In genomic region chr5:180785151-180785781, GRCh38 we compare ENCODE assay signal across 9 cellular contexts. TPM values are rescaled to one million over a fixed set of nuclear protein-coding genes. Genes with fewer than 3 reads are reported as not detected.
DNase-seq lines count a peak whose midpoint lies in the region; ATAC-seq, FAIRE-seq and TF ChIP-seq lines count a peak whose summit lies in the region.
"Had no signal": no experiment of that assay in that cellular context is flagged by ENCODE, and none has a peak within 500 bp of the region (broad histone marks: within the 10 kb centered on the region; RNA-seq: fewer than 3 reads in every experiment).

No MANE protein-coding gene starts in this region.

- H3K36me3 Mint-ChIP-seq in Caco-2 (ENCODE audit: insufficient read depth, unreplicated experiment) = peaks cover 35% of the 10 kb centered on the region
- peaks cover 28% of the 10 kb centered on the region for H3K36me3 Mint-ChIP-seq in activated T-helper 17 cell treated with anti-CD3 and anti-CD28 coated beads, Interleukin-2, amount 50 U/mL, for 72 hours (ENCODE audit: low read depth)

- H3K4me3 Mint-ChIP-seq in Caco-2 (ENCODE audit: unreplicated experiment) = peak overlapping the region; percentile 51
- H3K4me3 Mint-ChIP-seq in activated T-helper 17 cell treated with anti-CD3 and anti-CD28 coated beads, Interleukin-2, amount 50 U/mL, for 72 hours = no peak overlapping the region

- no peaks in the 10 kb centered on the region for H3K9me3 Mint-ChIP-seq in Caco-2 (ENCODE audit: unreplicated experiment)
- no peaks in the 10 kb centered on the region for H3K9me3 Mint-ChIP-seq in activated T-helper 17 cell treated with anti-CD3 and anti-CD28 coated beads, Interleukin-2, amount 50 U/mL, for 72 hours

- H4K91ac ChIP-seq in trophoblast cell (ENCODE audit: low read depth, low read length) = peak overlapping the region; percentile 46

- H3K9me3 ChIP-seq in Caco-2 (no peaks in the 10 kb centered on the region), heart left ventricle (no peaks in the 10 kb centered on the region), trophoblast cell (ENCODE audit: insufficient read depth, low read depth, low read length) (no peaks in the 10 kb centered on the region)

- H4K12ac ChIP-seq in trophoblast cell (ENCODE audit: low read depth, low read length) = peak overlapping the region; percentile 40

- no peak for FAIRE-seq in GM12891 (lab: Jason Lieb, UNC)

- H3K27me3 ChIP-seq in Caco-2 (replicated peaks; ENCODE audit: control insufficient read depth, insufficient read depth, low read length) (no peaks in the 10 kb centered on the region), heart left ventricle (no peaks in the 10 kb centered on the region), trophoblast cell (ENCODE audit: insufficient read depth, low read length) (no peaks in the 10 kb centered on the region)

- H3K36me3 ChIP-seq in Caco-2 (ENCODE audit: control insufficient read depth, insufficient read depth, low read length) = 0 out of 2 replicates have a peak, but pooled peaks cover 1% of the 10 kb centered on the region
- H3K36me3 ChIP-seq in heart left ventricle = peaks cover 0 to 29% (median 13%) of the 10 kb centered on the region in 9 donors
- H3K36me3 ChIP-seq in trophoblast cell (ENCODE audit: control insufficient read depth in 1 of 2, insufficient read depth in 2 of 2, low read length in 2 of 2) = peaks cover 12 to 15% of the 10 kb centered on the region in 2 experiments

- peak overlapping the region; percentile 41 to 81 (median 69) for H3K27ac ChIP-seq in heart left ventricle
- H3K27ac ChIP-seq in trophoblast cell (ENCODE audit: low read depth, low read length) = peak overlapping the region; percentile 92
- H3K27ac ChIP-seq: HL-60 had no signal

- H3K27me3 Mint-ChIP-seq in Caco-2 (ENCODE audit: insufficient read depth, unreplicated experiment) = no peaks in the 10 kb centered on the region
- no peaks in the 10 kb centered on the region for H3K27me3 Mint-ChIP-seq in activated T-helper 17 cell treated with anti-CD3 and anti-CD28 coated beads, Interleukin-2, amount 50 U/mL, for 72 hours

- no peak for DNase-seq in Caco-2
- peak in 1 of 5 donors; percentile 28 for DNase-seq in heart left ventricle
- DNase-seq in trophoblast cell = peak; percentile 25 to 66
- no peak for DNase-seq in stimulated activated CD4-positive, alpha-beta T cell treated with anti-CD3 and anti-CD28 coated beads, Interleukin-4, amount 100 ng/mL, for 24 hours
- no peak for DNase-seq in DMS53 treated with DMSO at 0.1 percent for 48 hours (lab: John Stamatoyannopoulos, UW; ENCODE audit: unreplicated experiment)
- no peak for DNase-seq in GM12891 (ENCODE audit: insufficient read length, low spot score)
- DNase-seq in RPMI8226 = no peak

- H2AK5ac ChIP-seq in trophoblast cell (ENCODE audit: low read length) = peak overlapping the region; percentile 13

- ATAC-seq in activated T-helper 17 cell treated with anti-CD3 and anti-CD28 coated beads, Interleukin-2, amount 50 U/mL, for 72 hours (replicated peaks) = no peak
- ATAC-seq in heart left ventricle = peak in 3 of 4 donors; percentile 32 to 50 (median 41)

- H2AFZ ChIP-seq in trophoblast cell (ENCODE audit: insufficient read depth, low read length, poor library complexity) = peak overlapping the region; percentile 20

- intact Hi-C loops in Caco-2 (cut with micrococcal nuclease; ENCODE audit: unreplicated experiment) = loop anchor here (2.0 to 10.0 kb wide), 5 partner anchors 14 to 370 kb away; partner anchors contain the start of genes BTNL9 and ZFP62
- intact Hi-C loops in heart left ventricle (cut with DNase I) = loop anchor here in 8 of 10 donors (2.0 to 10.0 kb wide), 13 partner anchors 47 to 400 kb away; partner anchors contain the start of genes BTNL9 (in 3 of the 8) and ZFP62 (in 2 of the 8)

- H2BK12ac ChIP-seq in trophoblast cell (ENCODE audit: low read length) = peak overlapping the region; percentile 74

- TF ChIP-seq CTCF in Caco-2 (IDR thresholded peaks at IDR 0.05; ENCODE audit: insufficient read depth in 1 of 2, low read depth in 1 of 2, low read length in 1 of 2, severe bottlenecking in 1 of 2, unreplicated experiment in 1 of 2) (no peak), heart left ventricle (IDR thresholded peaks at IDR 0.05) (no peak)

- H2BK120ac ChIP-seq in trophoblast cell (ENCODE audit: insufficient read depth, low read length, poor library complexity) = peak overlapping the region; percentile 88

- peak overlapping the region; percentile 82 for H2BK5ac ChIP-seq in trophoblast cell (ENCODE audit: low read depth, low read length, poor library complexity)

- H3K79me2 ChIP-seq in trophoblast cell (ENCODE audit: control insufficient read depth, insufficient read depth, low read length, poor library complexity) = peaks cover 4% of the 10 kb centered on the region

- H3K79me1 ChIP-seq in trophoblast cell (ENCODE audit: low read length) = peaks cover 16% of the 10 kb centered on the region

- POLR2A ChIA-PET in Caco-2 (lab: Charles Lee) = interaction anchor here (0.7 to 1.8 kb wide), 3 partner anchors 17 to 76 kb away, joined by 4 to 13 read pairs (median 8); partner anchors contain the start of genes MGAT1 and ZFP62

- no peak overlapping the region for H3K9ac ChIP-seq in trophoblast cell (ENCODE audit: low read length)

- peak overlapping the region; percentile 47 for H3K4me2 ChIP-seq in trophoblast cell (ENCODE audit: low read length)

- peak overlapping the region; percentile 23 for H3K14ac ChIP-seq in trophoblast cell (ENCODE audit: low read length)

- H3K4ac ChIP-seq in trophoblast cell (ENCODE audit: low read depth, low read length) = peak overlapping the region; percentile 76

- no peak for TF ChIP-seq POLR2A in heart left ventricle (IDR thresholded peaks at IDR 0.05)
- TF ChIP-seq POLR2A in GM12891 (IDR thresholded peaks at IDR 0.05; ENCODE audit: low read depth, low read length) = no peak

- H3K18ac ChIP-seq in trophoblast cell (ENCODE audit: low read length) = peak overlapping the region; percentile 5

- no peak overlapping the region for H3K23ac ChIP-seq in trophoblast cell (ENCODE audit: low read length)

- H3K27ac Mint-ChIP-seq in Caco-2 (ENCODE audit: unreplicated experiment) = peak overlapping the region; percentile 92
- H3K27ac Mint-ChIP-seq in activated T-helper 17 cell treated with anti-CD3 and anti-CD28 coated beads, Interleukin-2, amount 50 U/mL, for 72 hours = peak overlapping the region; percentile 70

- BruUV-seq in Caco-2 (replicated peaks; lab: Mats Ljungman, UMichigan) = no TSS peak

- H3K4me1 Mint-ChIP-seq in Caco-2 (ENCODE audit: low read depth, unreplicated experiment) = peaks cover 20% of the 10 kb centered on the region
- peaks cover 17% of the 10 kb centered on the region for H3K4me1 Mint-ChIP-seq in activated T-helper 17 cell treated with anti-CD3 and anti-CD28 coated beads, Interleukin-2, amount 50 U/mL, for 72 hours

- H3K4me3 ChIP-seq in Caco-2 (ENCODE audit: low read depth, low read length) = no peak overlapping the region
- peak overlapping the region in 1 of 12 donors; percentile 9 for H3K4me3 ChIP-seq in heart left ventricle
- H3K4me3 ChIP-seq in trophoblast cell (ENCODE audit: low read depth, low read length) = no peak overlapping the region

- H3K4me1 ChIP-seq in Caco-2 (peaks cover 24% of the 10 kb centered on the region), heart left ventricle (peaks cover 4 to 50% (median 38%) of the 10 kb centered on the region in 12 donors), trophoblast cell (ENCODE audit: control insufficient read depth in 1 of 2, insufficient read depth in 2 of 2, low read length in 2 of 2) (peaks cover 29 to 31% of the 10 kb centered on the region in 2 experiments)

- 50 to 59% (median 54%) methylated on average over 13 to 14 of the region's 14 CpGs for WGBS in heart left ventricle, 4 donors
- WGBS in trophoblast cell (ENCODE audit: extremely low coverage, insufficient coverage, insufficient read length) = no CpG with 5 or more reads among the region's 14 CpGs

- CTCF ChIA-PET in Caco-2 (lab: Charles Lee) = interaction anchor here (0.5 to 1.5 kb wide), 11 partner anchors 16 to 445 kb away, joined by 3 to 5 read pairs (median 4); partner anchors contain the start of gene MGAT1

- peak overlapping the region; percentile 76 for H4K8ac ChIP-seq in trophoblast cell (ENCODE audit: low read depth, low read length)

TF ChIP-seq in GM12891, 5 proteins besides CTCF, POLR2A, EP300 and RAD21:
- TF ChIP-seq TAF1 (IDR thresholded peaks at IDR 0.05; ENCODE audit: low read depth, low read length) (no peak), POLR2AphosphoS5 (IDR thresholded peaks at IDR 0.05; ENCODE audit: low read depth, low read length) (no peak), SPI1 (IDR thresholded peaks at IDR 0.05; ENCODE audit: low read depth, low read length) (no peak), POU2F2 (IDR thresholded peaks at IDR 0.05; ENCODE audit: low read depth, low read length) (no peak), PAX5 (IDR thresholded peaks at IDR 0.05; ENCODE audit: insufficient read depth, low read length, severe bottlenecking) (no peak)
TF ChIP-seq in GM12891: peak in this region for 0.

RNA-seq across cellular contexts. Expression of gene MGAT1, which starts 17.3 kb away (rescaled TPM):
- 80.1 and 82.5 TPM in 2 replicates for total RNA-seq in Caco-2 (2022)
- 100 to 1,000 TPM; 170 to 308 TPM for total RNA-seq in activated T-helper 17 cell treated with anti-CD3 and anti-CD28 coated beads, Interleukin-2, amount 50 U/mL, for 72 hours
- total RNA-seq in heart left ventricle = 100 to 1,000 TPM in 3 of 9 donors, 10 to 100 TPM in 6; 50.9 to 162 (median 83.5) TPM
- polyA plus RNA-seq in heart left ventricle = 100 to 1,000 TPM in 1 of 2 donors, 10 to 100 TPM in 1; 64.5 to 199 TPM
- polyA plus RNA-seq in trophoblast cell (2013) = 153 and 167 TPM in 2 replicates
- polyA plus RNA-seq in GM12891 (2012; ENCODE audit: low read depth, missing spikeins) = 67.1 TPM

RNA-seq across cellular contexts. Expression of gene OR2Y1, which starts 45.4 kb away (rescaled TPM):
- total RNA-seq in Caco-2 (2022) (not detected in 2 replicates), heart left ventricle (not detected)
- not detected for total RNA-seq in activated T-helper 17 cell treated with anti-CD3 and anti-CD28 coated beads, Interleukin-2, amount 50 U/mL, for 72 hours
- polyA plus RNA-seq in heart left ventricle = not detected
- polyA plus RNA-seq in trophoblast cell (2013) = not detected in 2 replicates
- not detected for polyA plus RNA-seq in GM12891 (2012; ENCODE audit: low read depth, missing spikeins)

Comparison
In these comparisons a context has a peak if more than half of its experiments do, and no peak if none do; other contexts are left out.
1. DNase-seq: peak in trophoblast cell (2 of 2); none in Caco-2 (0 of 2), stimulated activated CD4-positive, alpha-beta T cell treated with anti-CD3 and anti-CD28 coated beads, Interleukin-4, amount 100 ng/mL, for 24 hours (single experiment), DMS53 treated with DMSO at 0.1 percent for 48 hours (single experiment), GM12891 (single experiment) and RPMI8226 (single experiment).